8 cellular contexts compared by ENCODE assay signal in the genomic region with DNA sequence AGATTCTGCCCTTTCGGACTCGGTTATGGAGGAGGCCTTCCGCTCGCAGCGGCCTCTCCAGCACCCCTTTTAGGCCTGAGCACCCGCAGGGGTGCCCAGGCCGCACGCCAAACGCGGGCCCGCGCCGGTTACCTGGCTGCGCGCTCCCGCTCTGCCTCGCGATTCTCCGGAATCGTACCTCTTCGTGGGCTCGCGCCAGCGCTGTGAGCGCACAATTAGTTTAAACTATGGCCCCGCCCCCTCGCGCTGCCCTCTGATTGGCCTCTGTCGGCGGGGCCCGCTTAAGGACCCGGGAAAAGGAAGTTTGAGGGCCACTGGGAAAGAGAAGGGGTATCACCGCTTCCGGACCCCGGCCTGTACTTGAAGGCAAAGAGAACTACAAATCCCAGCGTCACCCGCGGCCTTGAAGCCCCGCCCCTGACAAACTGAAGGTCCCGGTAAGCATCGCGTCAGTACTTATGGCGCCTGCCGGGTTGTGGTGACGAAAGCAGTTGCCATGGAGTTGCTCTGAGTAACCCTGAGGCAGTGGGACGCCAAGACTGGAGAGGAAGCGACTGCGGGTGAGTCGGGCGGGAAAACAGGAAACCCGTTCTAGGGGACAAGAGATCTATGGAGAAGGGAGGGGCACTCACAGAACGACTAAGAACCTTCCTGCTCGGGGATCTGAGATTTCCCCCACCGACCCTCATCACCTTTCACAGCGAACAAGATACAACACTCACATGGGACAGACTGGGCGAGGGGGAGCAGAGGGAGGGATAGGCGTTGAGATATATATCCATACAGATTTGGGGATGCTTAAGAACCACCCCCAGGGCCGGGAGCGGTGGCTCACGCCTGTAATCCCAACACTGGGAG. TPM values are rescaled to one million over a fixed set of nuclear protein-coding genes. Genes with fewer than 3 reads are reported as not detected.
A peak's percentile ranks its signal among the peaks of the same experiment; 100 is the strongest.
DNase-seq lines count a peak whose midpoint lies in the region; ATAC-seq and TF ChIP-seq lines count a peak whose summit lies in the region.

A gene with protein sequence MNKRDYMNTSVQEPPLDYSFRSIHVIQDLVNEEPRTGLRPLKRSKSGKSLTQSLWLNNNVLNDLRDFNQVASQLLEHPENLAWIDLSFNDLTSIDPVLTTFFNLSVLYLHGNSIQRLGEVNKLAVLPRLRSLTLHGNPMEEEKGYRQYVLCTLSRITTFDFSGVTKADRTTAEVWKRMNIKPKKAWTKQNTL (plus strand): TSS at position 525 of the 858 bp plus-strand sequence. CDS start 8,234 bp downstream, outside the sequence.
A gene with protein sequence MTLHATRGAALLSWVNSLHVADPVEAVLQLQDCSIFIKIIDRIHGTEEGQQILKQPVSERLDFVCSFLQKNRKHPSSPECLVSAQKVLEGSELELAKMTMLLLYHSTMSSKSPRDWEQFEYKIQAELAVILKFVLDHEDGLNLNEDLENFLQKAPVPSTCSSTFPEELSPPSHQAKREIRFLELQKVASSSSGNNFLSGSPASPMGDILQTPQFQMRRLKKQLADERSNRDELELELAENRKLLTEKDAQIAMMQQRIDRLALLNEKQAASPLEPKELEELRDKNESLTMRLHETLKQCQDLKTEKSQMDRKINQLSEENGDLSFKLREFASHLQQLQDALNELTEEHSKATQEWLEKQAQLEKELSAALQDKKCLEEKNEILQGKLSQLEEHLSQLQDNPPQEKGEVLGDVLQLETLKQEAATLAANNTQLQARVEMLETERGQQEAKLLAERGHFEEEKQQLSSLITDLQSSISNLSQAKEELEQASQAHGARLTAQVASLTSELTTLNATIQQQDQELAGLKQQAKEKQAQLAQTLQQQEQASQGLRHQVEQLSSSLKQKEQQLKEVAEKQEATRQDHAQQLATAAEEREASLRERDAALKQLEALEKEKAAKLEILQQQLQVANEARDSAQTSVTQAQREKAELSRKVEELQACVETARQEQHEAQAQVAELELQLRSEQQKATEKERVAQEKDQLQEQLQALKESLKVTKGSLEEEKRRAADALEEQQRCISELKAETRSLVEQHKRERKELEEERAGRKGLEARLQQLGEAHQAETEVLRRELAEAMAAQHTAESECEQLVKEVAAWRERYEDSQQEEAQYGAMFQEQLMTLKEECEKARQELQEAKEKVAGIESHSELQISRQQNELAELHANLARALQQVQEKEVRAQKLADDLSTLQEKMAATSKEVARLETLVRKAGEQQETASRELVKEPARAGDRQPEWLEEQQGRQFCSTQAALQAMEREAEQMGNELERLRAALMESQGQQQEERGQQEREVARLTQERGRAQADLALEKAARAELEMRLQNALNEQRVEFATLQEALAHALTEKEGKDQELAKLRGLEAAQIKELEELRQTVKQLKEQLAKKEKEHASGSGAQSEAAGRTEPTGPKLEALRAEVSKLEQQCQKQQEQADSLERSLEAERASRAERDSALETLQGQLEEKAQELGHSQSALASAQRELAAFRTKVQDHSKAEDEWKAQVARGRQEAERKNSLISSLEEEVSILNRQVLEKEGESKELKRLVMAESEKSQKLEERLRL (N-terminal part only) (minus strand): TSS at position 217 of the 858 bp plus-strand sequence. CDS start 44,599 bp downstream, outside the sequence.

- H3K9me3 ChIP-seq in CD4-positive, alpha-beta memory T cell (ENCODE audit: control insufficient read depth in 1 of 2, low read length in 2 of 2) = no peaks in the 10 kb centered on the region
- H3K9me3 ChIP-seq in duodenal mucosa (ENCODE audit: control insufficient read depth in 1 of 2, low read length in 2 of 2) (no peaks in the 10 kb centered on the region), right lobe of liver (no peaks in the 10 kb centered on the region)

- H3K9me3 Mint-ChIP-seq in CD4-positive, alpha-beta memory T cell = no peaks in the 10 kb centered on the region
- no peaks in the 10 kb centered on the region for H3K9me3 Mint-ChIP-seq in activated CD4-positive, alpha-beta memory T cell treated with anti-CD3 and anti-CD28 coated beads, Interleukin-2, amount 10 ng/mL, durations not matched to agents 7 days and 5 days

- CTCF ChIA-PET in CD4-positive, alpha-beta memory T cell (lab: Charles Lee; ENCODE audit: partially characterized antibody) = interaction anchor here (0.8 to 2.4 kb wide), 6 partner anchors 10 to 55 kb away, joined by 3 to 26 read pairs (median 8); no protein-coding TSS in a partner anchor
- CTCF ChIA-PET in activated CD4-positive, alpha-beta memory T cell treated with anti-CD3 and anti-CD28 coated beads, Interleukin-2, amount 10 ng/mL, durations not matched to agents 7 days and 5 days (lab: Charles Lee) = interaction anchor here (0.9 to 2.2 kb wide), 5 partner anchors 10 to 64 kb away, joined by 3 to 16 read pairs (median 6); no protein-coding TSS in a partner anchor

- ATAC-seq in GM19455 (IDR thresholded peaks at IDR 0.05; ENCODE audit: unreplicated experiment) = peak; percentile 96
- ATAC-seq in right lobe of liver = peak; percentile 95 to 98 (median 96)

- H3K27ac ChIP-seq in CD4-positive, alpha-beta memory T cell (ENCODE audit: low read depth, low read length) = peak within 1 kb of the TSS; percentile 75
- peak within 1 kb of the TSS; percentile 70 for H3K27ac ChIP-seq in duodenal mucosa (ENCODE audit: low read depth, low read length)
- H3K27ac ChIP-seq in right lobe of liver = peak within 1 kb of the TSS; percentile 81 to 86 (median 82)

- TF ChIP-seq POLR2A in right lobe of liver (IDR thresholded peaks at IDR 0.05) = peak; percentile 37

- no peaks in the 10 kb centered on the region for H3K27me3 Mint-ChIP-seq in CD4-positive, alpha-beta memory T cell
- H3K27me3 Mint-ChIP-seq in activated CD4-positive, alpha-beta memory T cell treated with anti-CD3 and anti-CD28 coated beads, Interleukin-2, amount 10 ng/mL, durations not matched to agents 7 days and 5 days = no peaks in the 10 kb centered on the region

- no peaks in the 10 kb centered on the region for H3K27me3 ChIP-seq in CD4-positive, alpha-beta memory T cell (ENCODE audit: insufficient read depth, low read length)
- H3K27me3 ChIP-seq in duodenal mucosa (ENCODE audit: control insufficient read depth in 1 of 2, insufficient read depth in 2 of 2, low read length in 2 of 2) (no peaks in the 10 kb centered on the region), right lobe of liver (no peaks in the 10 kb centered on the region)

- peak within 1 kb of the TSS; percentile 89 to 96 (median 93) for H3K4me3 Mint-ChIP-seq in CD4-positive, alpha-beta memory T cell
- peak within 1 kb of the TSS; percentile 88 for H3K4me3 Mint-ChIP-seq in activated CD4-positive, alpha-beta memory T cell treated with anti-CD3 and anti-CD28 coated beads, Interleukin-2, amount 10 ng/mL, durations not matched to agents 7 days and 5 days

- H3K4me1 Mint-ChIP-seq in CD4-positive, alpha-beta memory T cell = peaks cover 31 to 53% (median 38%) of the 10 kb centered on the region in 4 donors
- H3K4me1 Mint-ChIP-seq in activated CD4-positive, alpha-beta memory T cell treated with anti-CD3 and anti-CD28 coated beads, Interleukin-2, amount 10 ng/mL, durations not matched to agents 7 days and 5 days = peaks cover 57% of the 10 kb centered on the region

- H3K36me3 Mint-ChIP-seq in CD4-positive, alpha-beta memory T cell = peaks cover 0 to 7% of the 10 kb centered on the region in 2 donors
- H3K36me3 Mint-ChIP-seq in activated CD4-positive, alpha-beta memory T cell treated with anti-CD3 and anti-CD28 coated beads, Interleukin-2, amount 10 ng/mL, durations not matched to agents 7 days and 5 days (ENCODE audit: low read depth) = peaks cover 19% of the 10 kb centered on the region

- POLR2A ChIA-PET in CD4-positive, alpha-beta memory T cell (lab: Charles Lee; ENCODE audit: partially characterized antibody) = interaction anchor here (1.0 to 10.2 kb wide), 3 partner anchors 12 to 40 kb away, joined by 3 to 137 read pairs (median 5); no protein-coding TSS in a partner anchor
- POLR2A ChIA-PET in activated CD4-positive, alpha-beta memory T cell treated with anti-CD3 and anti-CD28 coated beads, Interleukin-2, amount 10 ng/mL, durations not matched to agents 7 days and 5 days (lab: Charles Lee) = interaction anchor here (0.9 to 2.9 kb wide), 9 partner anchors 10 to 152 kb away, joined by 5 to 33 read pairs (median 7); a partner anchor contains a TSS

- intact Hi-C loops in CD4-positive, alpha-beta memory T cell (cut with micrococcal nuclease) = loop anchor here (1.0 kb wide), 7 partner anchors 23 to 354 kb away; a partner anchor contains a TSS
- intact Hi-C loops in right lobe of liver (cut with DNase I) = no loop called here

- no peaks in the 10 kb centered on the region for H3K36me3 ChIP-seq in CD4-positive, alpha-beta memory T cell (ENCODE audit: insufficient read depth, low read length)
- H3K36me3 ChIP-seq in duodenal mucosa (ENCODE audit: control insufficient read depth in 1 of 2, insufficient read depth in 2 of 2, low read length in 2 of 2) = no peaks in the 10 kb centered on the region
- no peaks in the 10 kb centered on the region for H3K36me3 ChIP-seq in right lobe of liver

- peak within 1 kb of the TSS; percentile 91 to 100 (median 99) for H3K27ac Mint-ChIP-seq in CD4-positive, alpha-beta memory T cell
- peak within 1 kb of the TSS; percentile 90 for H3K27ac Mint-ChIP-seq in activated CD4-positive, alpha-beta memory T cell treated with anti-CD3 and anti-CD28 coated beads, Interleukin-2, amount 10 ng/mL, durations not matched to agents 7 days and 5 days

- peak within 1 kb of the TSS; percentile 74 to 79 for H3K4me3 ChIP-seq in CD4-positive, alpha-beta memory T cell (ENCODE audit: low read length in 2 of 2)
- H3K4me3 ChIP-seq in duodenal mucosa (ENCODE audit: low read depth in 1 of 2, low read length in 2 of 2) = peak within 1 kb of the TSS; percentile 75 to 77
- H3K4me3 ChIP-seq in right lobe of liver = peak within 1 kb of the TSS; percentile 72 to 74 (median 72)

- peak; percentile 98 to 100 (median 99) for DNase-seq in CD4-positive, alpha-beta memory T cell
- DNase-seq in HK-2 (ENCODE audit: unreplicated experiment) (peak; percentile 97), NCI-H82 treated with DMSO at 0.1 percent for 48 hours (lab: John Stamatoyannopoulos, UW; ENCODE audit: unreplicated experiment) (peak; percentile 99), right lobe of liver (peak; percentile 98 to 100 (median 99))
- peak; percentile 100 for DNase-seq in activated CD4-positive, alpha-beta memory T cell treated with anti-CD3 and anti-CD28 coated beads, Interleukin-2, amount 10 ng/mL, durations not matched to agents 7 days and 5 days
- peak; percentile 99 for DNase-seq in stimulated activated CD4-positive, alpha-beta T cell treated with anti-CD3 and anti-CD28 coated beads, Interleukin-4, amount 100 ng/mL, for 24 hours

- peak within 1 kb of the TSS; percentile 51 to 73 for H3K9ac ChIP-seq in duodenal mucosa (ENCODE audit: low read depth in 1 of 2, low read length in 2 of 2)

- no peak for TF ChIP-seq CTCF in right lobe of liver (IDR thresholded peaks at IDR 0.05)

- peaks cover 27% of the 10 kb centered on the region for H3K4me1 ChIP-seq in CD4-positive, alpha-beta memory T cell (ENCODE audit: insufficient read depth, low read length)
- H3K4me1 ChIP-seq in duodenal mucosa (ENCODE audit: control insufficient read depth in 1 of 2, insufficient read depth in 2 of 2, low read length in 2 of 2) = peaks cover 11 to 16% of the 10 kb centered on the region in 2 donors
- peaks cover 0 to 10% (median 0%) of the 10 kb centered on the region in 4 donors for H3K4me1 ChIP-seq in right lobe of liver

- WGBS in right lobe of liver (ENCODE audit: insufficient coverage, low coverage, low lambda C conversion rate, missing lambda C conversion rate) = 1% methylated on average over 30 of the region's 60 CpGs

RNA-seq across cellular contexts. Expression of the first gene that starts in this region (rescaled TPM):
- 1 to 10 TPM; 4.2 to 4.5 TPM for total RNA-seq in CD4-positive, alpha-beta memory T cell
- 1 to 10 TPM; 4.0 to 5.3 TPM for polyA plus RNA-seq in CD4-positive, alpha-beta memory T cell
- total RNA-seq in activated CD4-positive, alpha-beta memory T cell treated with anti-CD3 and anti-CD28 coated beads, Interleukin-2, amount 10 ng/mL, durations not matched to agents 7 days and 5 days = 1 to 10 TPM; 5.9 to 7.1 TPM
- 1 to 10 TPM; 3.3 to 9.0 (median 6.1) TPM for total RNA-seq in right lobe of liver

RNA-seq across cellular contexts. Expression of the second gene that starts in this region (rescaled TPM):
- 100 to 1,000 TPM; 376 to 380 TPM for total RNA-seq in CD4-positive, alpha-beta memory T cell
- polyA plus RNA-seq in CD4-positive, alpha-beta memory T cell = 100 to 1,000 TPM in 1 of 2 donors, 1 to 10 TPM in 1; 4.0 to 100 TPM
- total RNA-seq in activated CD4-positive, alpha-beta memory T cell treated with anti-CD3 and anti-CD28 coated beads, Interleukin-2, amount 10 ng/mL, durations not matched to agents 7 days and 5 days = 100 to 1,000 TPM; 200 to 201 TPM
- 10 to 100 TPM; 47.3 to 62.5 (median 54.5) TPM for total RNA-seq in right lobe of liver

Comparison
In these comparisons a context has a peak if more than half of its experiments do, and no peak if none do; other contexts are left out.
1. Peak in every context shown above with its lines: DNase-seq, ATAC-seq, H3K4me3 ChIP-seq and H3K27ac ChIP-seq.